7 cellular contexts compared by ENCODE assay signal in genomic region chr7:21670496-21670895, GRCh38.
"Had no signal": no experiment of that assay in that cellular context is flagged by ENCODE, and none has a peak within 500 bp of the region (broad histone marks: within the 10 kb centered on the region; RNA-seq: fewer than 3 reads in every experiment).

No MANE protein-coding gene starts in this region.

- H3K9me3 ChIP-seq: HAP-1 had no signal

- H3K36me3 ChIP-seq: HAP-1 had no signal

- H3K27ac ChIP-seq: HL-60 had no signal

- H3K4me1 ChIP-seq: HAP-1 had no signal

- H3K4me3 ChIP-seq: HAP-1, K562 had no signal

- DNase-seq: GOT3, H7, HFFc6, IMR-90 had no signal

- FAIRE-seq: K562 had no signal
